In genomic region chr18:36067118-36067957, GRCh38 we compare ENCODE assay signal across 8 cellular contexts. TPM values are rescaled to one million over a fixed set of nuclear protein-coding genes. Genes with fewer than 3 reads are reported as not detected.
DNase-seq lines count a peak whose midpoint lies in the region; ATAC-seq and TF ChIP-seq lines count a peak whose summit lies in the region.

TSS of gene RPRD1A (minus strand) at chr18:36067559. CDS start at chr18:36067404, 155 bp downstream.

- peaks cover 0 to 11% (median 0%) of the 10 kb centered on the region in 4 donors for H3K4me1 ChIP-seq in right lobe of liver

- peak; percentile 97 for DNase-seq in CD1c-positive myeloid dendritic cell (ENCODE audit: extremely low spot score)
- DNase-seq in NCI-H82 treated with DMSO at 0.1 percent for 48 hours (lab: John Stamatoyannopoulos, UW; ENCODE audit: unreplicated experiment): peak; percentile 85
- DNase-seq in activated CD4-positive, alpha-beta memory T cell treated with anti-CD3 and anti-CD28 coated beads for 36 hours: peak; percentile 98
- DNase-seq in dorsolateral prefrontal cortex: peak; percentile 96 to 99 (median 98)
- DNase-seq in right lobe of liver: peak; percentile 97 to 98 (median 97)
- peak; percentile 97 to 99 for DNase-seq in stimulated activated CD4-positive, alpha-beta T cell treated with anti-CD3 and anti-CD28 coated beads, Interleukin-4, amount 100 ng/mL, for 4 hours

- intact Hi-C loops in activated CD4-positive, alpha-beta memory T cell treated with anti-CD3 and anti-CD28 coated beads for 36 hours (cut with micrococcal nuclease): loop anchor here (1.0 to 5.0 kb wide), 6 partner anchors 33 to 1025 kb away; partner anchors contain the start of genes ELP2, INO80C, MAPRE2 and RMP24
- intact Hi-C loops in dorsolateral prefrontal cortex (cut with DNase I) (loop anchor here (1.0 to 5.0 kb wide), 3 partner anchors 60 to 95 kb away; partner anchors contain the start of genes ELP2 (in 2 of the 2), SLC39A6 (in 2 of the 2) and RMP24 (in 1 of the 2)), right lobe of liver (cut with DNase I) (no loop called here)

- H3K27ac ChIP-seq in dorsolateral prefrontal cortex (peak within 1 kb of the TSS; percentile 6 to 96 (median 87)), right lobe of liver (peak within 1 kb of the TSS; percentile 77 to 93 (median 81))

- ATAC-seq in GM19438 (IDR thresholded peaks at IDR 0.05; ENCODE audit: low read depth, unreplicated experiment): peak; percentile 94
- ATAC-seq in HG03575 (IDR thresholded peaks at IDR 0.05; ENCODE audit: extremely low read depth, insufficient number of reproducible peaks, low FRiP score, unreplicated experiment): peak; percentile 72
- ATAC-seq in right lobe of liver: peak; percentile 97 to 98 (median 97)

- peak within 1 kb of the TSS; percentile 94 for H3K27ac Mint-ChIP-seq in activated CD4-positive, alpha-beta memory T cell treated with anti-CD3 and anti-CD28 coated beads for 36 hours

- H3K36me3 Mint-ChIP-seq in activated CD4-positive, alpha-beta memory T cell treated with anti-CD3 and anti-CD28 coated beads for 36 hours: peaks cover 8% of the 10 kb centered on the region

- no peaks in the 10 kb centered on the region for H3K27me3 Mint-ChIP-seq in activated CD4-positive, alpha-beta memory T cell treated with anti-CD3 and anti-CD28 coated beads for 36 hours

- no peaks in the 10 kb centered on the region for H3K36me3 ChIP-seq in right lobe of liver

- TF ChIP-seq CTCF in dorsolateral prefrontal cortex (IDR thresholded peaks at IDR 0.05 in 54 of 56, conservative IDR thresholded peaks at IDR 0.05 in 2 of 56; ENCODE audit: low read depth in 1 of 56, partially characterized antibody in 56 of 56) (peak in 33 of 56 donors; percentile 8 to 55 (median 33)), right lobe of liver (IDR thresholded peaks at IDR 0.05) (no peak)

- H3K27me3 ChIP-seq in dorsolateral prefrontal cortex (no peaks in the 10 kb centered on the region), right lobe of liver (no peaks in the 10 kb centered on the region)

- WGBS in right lobe of liver (ENCODE audit: insufficient coverage, low coverage, low lambda C conversion rate, missing lambda C conversion rate): 1% methylated on average over 43 of the region's 64 CpGs

- CTCF ChIA-PET in activated CD4-positive, alpha-beta memory T cell treated with anti-CD3 and anti-CD28 coated beads for 36 hours (lab: Charles Lee): interaction anchor here (1.2 to 3.8 kb wide), 2 partner anchors 21 to 49 kb away, joined by 3 to 18 read pairs; no protein-coding TSS in a partner anchor

- peak within 1 kb of the TSS; percentile 64 to 99 (median 93) for H3K4me3 ChIP-seq in dorsolateral prefrontal cortex
- H3K4me3 ChIP-seq in right lobe of liver: peak within 1 kb of the TSS; percentile 76 to 92 (median 85)

- POLR2A ChIA-PET in activated CD4-positive, alpha-beta memory T cell treated with anti-CD3 and anti-CD28 coated beads for 36 hours (lab: Charles Lee): interaction anchor here (0.8 to 1.2 kb wide), 4 partner anchors 34 to 451 kb away, joined by 3 to 5 read pairs (median 3); partner anchors contain the start of gene RMP24

- H3K4me3 Mint-ChIP-seq in activated CD4-positive, alpha-beta memory T cell treated with anti-CD3 and anti-CD28 coated beads for 36 hours: peak within 1 kb of the TSS; percentile 92

- peak; percentile 55 for TF ChIP-seq POLR2A in right lobe of liver (IDR thresholded peaks at IDR 0.05)

- no peaks in the 10 kb centered on the region for H3K9me3 Mint-ChIP-seq in activated CD4-positive, alpha-beta memory T cell treated with anti-CD3 and anti-CD28 coated beads for 36 hours

- no peaks in the 10 kb centered on the region for H3K9me3 ChIP-seq in right lobe of liver

- peaks cover 36% of the 10 kb centered on the region for H3K4me1 Mint-ChIP-seq in activated CD4-positive, alpha-beta memory T cell treated with anti-CD3 and anti-CD28 coated beads for 36 hours (ENCODE audit: low read depth)

RNA-seq across cellular contexts. Expression of gene RPRD1A, which starts in this region (rescaled TPM):
- 10 to 100 TPM; 25.9 to 29.6 TPM for total RNA-seq in activated CD4-positive, alpha-beta memory T cell treated with anti-CD3 and anti-CD28 coated beads for 36 hours
- total RNA-seq in dorsolateral prefrontal cortex: 100 to 1,000 TPM in 85 of 120 experiments, 10 to 100 TPM in 35; 74.9 to 135 (median 105) TPM
- 10 to 100 TPM; 14.4 to 28.6 (median 20.9) TPM for total RNA-seq in right lobe of liver

Comparison
In these comparisons a context has a peak if more than half of its experiments do, and no peak if none do; other contexts are left out.
1. Peak in every context shown above with its lines: DNase-seq, ATAC-seq, H3K4me3 ChIP-seq and H3K27ac ChIP-seq.
2. CTCF ChIP-seq: peak in dorsolateral prefrontal cortex (33 of 56); none in right lobe of liver (0 of 4).
3. intact Hi-C loops: an anchor here in activated CD4-positive, alpha-beta memory T cell treated with anti-CD3 and anti-CD28 coated beads for 36 hours (1.0 to 5.0 kb wide) and dorsolateral prefrontal cortex (1.0 to 5.0 kb wide); none called in right lobe of liver.